23 cellular contexts compared by ENCODE assay signal in genomic region chr5:98913911-98914310, GRCh38.
A peak's percentile ranks its signal among the peaks of the same experiment; 100 is the strongest.
DNase-seq lines count a peak whose midpoint lies in the region; ATAC-seq lines count a peak whose summit lies in the region.
"Had no signal": no experiment of that assay in that cellular context is flagged by ENCODE, and none has a peak within 500 bp of the region (broad histone marks: within the 10 kb centered on the region; RNA-seq: fewer than 3 reads in every experiment).

No MANE protein-coding gene starts in this region.

- H3K27me3 Mint-ChIP-seq in activated T-cell treated with anti-CD3 and anti-CD28 coated beads, Interleukin-2, amount 50 U/mL, for 24 hours: no peaks in the 10 kb centered on the region
- no peaks in the 10 kb centered on the region for H3K27me3 Mint-ChIP-seq in dendritic cell treated with granulocyte-macrophage colony-stimulating factor and Interleukin-4, amounts not matched to agents 40 ng/mL and 50 ng/mL, for 4 days
- H3K27me3 Mint-ChIP-seq: stimulated activated naive B cell treated with anti-CD40 and anti-IgM and Interleukin-4, amounts not matched to agents 10 μg/mL and 1 μg/mL and 100 μg/mL, for 72 hours had no signal

- H3K9me3 Mint-ChIP-seq in activated T-cell treated with anti-CD3 and anti-CD28 coated beads, Interleukin-2, amount 50 U/mL, for 24 hours: no peaks in the 10 kb centered on the region
- no peaks in the 10 kb centered on the region for H3K9me3 Mint-ChIP-seq in dendritic cell treated with granulocyte-macrophage colony-stimulating factor and Interleukin-4, amounts not matched to agents 40 ng/mL and 50 ng/mL, for 4 days
- H3K9me3 Mint-ChIP-seq in stimulated activated effector memory CD8-positive, alpha-beta T cell treated with anti-CD3 and anti-CD28 coated beads, Interleukin-12 subunit alpha, Interleukin-12 subunit beta, amount 100 ng/mL, for 72 hours: no peaks in the 10 kb centered on the region
- H3K9me3 Mint-ChIP-seq: activated T-helper 2 cell treated with anti-CD3 and anti-CD28 coated beads, Interferon-gamma antibody, Interleukin-2, Interleukin-4, amounts not matched to agents 10 μg/mL and 5 μg/mL and 100 μg/mL, durations not matched to agents 14 hours and 24 hours and 36 hours; stimulated activated naive B cell treated with anti-CD40 and anti-IgM and Interleukin-4, amounts not matched to agents 10 μg/mL and 1 μg/mL and 100 μg/mL, for 72 hours had no signal

- H3K36me3 Mint-ChIP-seq in activated T-cell treated with anti-CD3 and anti-CD28 coated beads, Interleukin-2, amount 50 U/mL, for 24 hours (ENCODE audit: low read depth): peaks cover 78% of the 10 kb centered on the region
- H3K36me3 Mint-ChIP-seq in dendritic cell treated with granulocyte-macrophage colony-stimulating factor and Interleukin-4, amounts not matched to agents 40 ng/mL and 50 ng/mL, for 4 days (ENCODE audit: low read depth): peaks cover 26% of the 10 kb centered on the region
- H3K36me3 Mint-ChIP-seq in stimulated activated effector memory CD8-positive, alpha-beta T cell treated with anti-CD3 and anti-CD28 coated beads, Interleukin-12 subunit alpha, Interleukin-12 subunit beta, amount 100 ng/mL, for 72 hours: peaks cover 86% of the 10 kb centered on the region

- H3K27ac Mint-ChIP-seq in activated T-cell treated with anti-CD3 and anti-CD28 coated beads, Interleukin-2, amount 50 U/mL, for 24 hours: peak overlapping the region; percentile 71
- peak overlapping the region; percentile 37 for H3K27ac Mint-ChIP-seq in dendritic cell treated with granulocyte-macrophage colony-stimulating factor and Interleukin-4, amounts not matched to agents 40 ng/mL and 50 ng/mL, for 4 days
- H3K27ac Mint-ChIP-seq in stimulated activated effector memory CD8-positive, alpha-beta T cell treated with anti-CD3 and anti-CD28 coated beads, Interleukin-12 subunit alpha, Interleukin-12 subunit beta, amount 100 ng/mL, for 72 hours: peak overlapping the region; percentile 62
- H3K27ac Mint-ChIP-seq: activated T-helper 2 cell treated with anti-CD3 and anti-CD28 coated beads, Interferon-gamma antibody, Interleukin-2, Interleukin-4, amounts not matched to agents 10 μg/mL and 5 μg/mL and 100 μg/mL, durations not matched to agents 14 hours and 24 hours and 36 hours; stimulated activated naive B cell treated with anti-CD40 and anti-IgM and Interleukin-4, amounts not matched to agents 10 μg/mL and 1 μg/mL and 100 μg/mL, for 72 hours had no signal

- DNase-seq in activated T-cell treated with anti-CD3 and anti-CD28 coated beads, Interleukin-2, amount 50 U/mL, for 24 hours: no peak
- no peak for DNase-seq in activated T-cell treated with anti-CD3 and anti-CD28 coated beads, Interleukin-2, amount 50 U/mL, for 48 hours
- no peak for DNase-seq in stimulated activated effector memory CD8-positive, alpha-beta T cell treated with anti-CD3 and anti-CD28 coated beads, Interleukin-12 subunit alpha, Interleukin-12 subunit beta, amount 100 ng/mL, for 72 hours (ENCODE audit: low spot score in 2 of 2)
- DNase-seq in NOMO-1 treated with dmso at 0.1 percent for 144 hours (lab: John Stamatoyannopoulos, UW; ENCODE audit: unreplicated experiment): no peak
- no peak for DNase-seq in stimulated activated CD4-positive, alpha-beta T cell treated with anti-CD3 and anti-CD28 coated beads, Interleukin-4, amount 100 ng/mL, for 1 hour
- DNase-seq: body of pancreas; effector CD4-positive, alpha-beta T cell; heart right ventricle; left colon; NCI-H1092 treated with DMSO at 0.1 percent for 48 hours; NCI-H2029; NCI-H2227 treated with DMSO at 0.1 percent for 48 hours; NCI-H69; retina; stimulated activated CD4-positive, alpha-beta T cell treated with anti-CD3 and anti-CD28 coated beads, Interleukin-2, amount 100 ng/mL, for 24 hours; stimulated activated naive B cell treated with anti-CD40 and anti-IgM and Interleukin-4, amounts not matched to agents 10 μg/mL and 1 μg/mL and 100 μg/mL, for 72 hours had no signal

- intact Hi-C loops in dendritic cell treated with granulocyte-macrophage colony-stimulating factor and Interleukin-4, amounts not matched to agents 40 ng/mL and 50 ng/mL, for 4 days (cut with micrococcal nuclease): no loop called here

- peaks cover 76% of the 10 kb centered on the region for H3K4me1 Mint-ChIP-seq in activated T-cell treated with anti-CD3 and anti-CD28 coated beads, Interleukin-2, amount 50 U/mL, for 24 hours (ENCODE audit: low read depth)
- H3K4me1 Mint-ChIP-seq in dendritic cell treated with granulocyte-macrophage colony-stimulating factor and Interleukin-4, amounts not matched to agents 40 ng/mL and 50 ng/mL, for 4 days (ENCODE audit: low read depth): peaks cover 59% of the 10 kb centered on the region
- H3K4me1 Mint-ChIP-seq in stimulated activated effector memory CD8-positive, alpha-beta T cell treated with anti-CD3 and anti-CD28 coated beads, Interleukin-12 subunit alpha, Interleukin-12 subunit beta, amount 100 ng/mL, for 72 hours: peaks cover 55% of the 10 kb centered on the region

- peak; percentile 38 for ATAC-seq in HG02885 (IDR thresholded peaks at IDR 0.05; ENCODE audit: poor library complexity, unreplicated experiment)
- ATAC-seq in stimulated activated effector memory CD8-positive, alpha-beta T cell treated with anti-CD3 and anti-CD28 coated beads, Interleukin-12 subunit alpha, Interleukin-12 subunit beta, amount 100 ng/mL, for 72 hours: peak; percentile 60
- ATAC-seq in HG02571 (IDR thresholded peaks at IDR 0.05; ENCODE audit: unreplicated experiment): no peak
- ATAC-seq: activated CD4-positive, CD25-positive, alpha-beta regulatory T cell treated with anti-CD3 and anti-CD28 coated beads, Interleukin-2, amount 50 U/mL, for 24 hours; body of pancreas; HCT116; heart right ventricle; left colon; Right ventricle myocardium inferior had no signal

- H3K4me3 Mint-ChIP-seq in activated T-cell treated with anti-CD3 and anti-CD28 coated beads, Interleukin-2, amount 50 U/mL, for 24 hours: no peak overlapping the region
- H3K4me3 Mint-ChIP-seq in dendritic cell treated with granulocyte-macrophage colony-stimulating factor and Interleukin-4, amounts not matched to agents 40 ng/mL and 50 ng/mL, for 4 days: no peak overlapping the region
- no peak overlapping the region for H3K4me3 Mint-ChIP-seq in stimulated activated effector memory CD8-positive, alpha-beta T cell treated with anti-CD3 and anti-CD28 coated beads, Interleukin-12 subunit alpha, Interleukin-12 subunit beta, amount 100 ng/mL, for 72 hours
- H3K4me3 Mint-ChIP-seq: stimulated activated naive B cell treated with anti-CD40 and anti-IgM and Interleukin-4, amounts not matched to agents 10 μg/mL and 1 μg/mL and 100 μg/mL, for 72 hours had no signal
